In genomic region chr9:21804336-21804735, GRCh38 we compare ENCODE assay signal across 10 cellular contexts. TPM values are rescaled to one million over a fixed set of nuclear protein-coding genes. Genes with fewer than 3 reads are reported as not detected.
DNase-seq lines count a peak whose midpoint lies in the region; ATAC-seq, FAIRE-seq and TF ChIP-seq lines count a peak whose summit lies in the region.
"Had no signal": no experiment of that assay in that cellular context is flagged by ENCODE, and none has a peak within 500 bp of the region (broad histone marks: within the 10 kb centered on the region; RNA-seq: fewer than 3 reads in every experiment).

No MANE protein-coding gene starts in this region.

- peaks cover 34% of the 10 kb centered on the region for H3K4me1 Mint-ChIP-seq in activated naive CD8-positive, alpha-beta T cell treated with anti-CD3 and anti-CD28 coated beads, Interleukin-2, amount 10 ng/mL, durations not matched to agents 7 days and 5 days

- H3K4me3 ChIP-seq in BLaER1 treated with 17β-estradiol and CSF1 and Interleukin-3, amounts not matched to agents 10 nM and 100 nM = peak overlapping the region; percentile 71 to 87 (median 81)
- H3K4me3 ChIP-seq in HUES6 (ENCODE audit: low read depth, low read length) (peak overlapping the region; percentile 89), keratinocyte (ENCODE audit: control insufficient read depth in 2 of 3, extremely low read depth in 1 of 3, insufficient read depth in 2 of 3, low read depth in 1 of 3, low read length in 3 of 3) (peak overlapping the region; percentile 73 to 75 (median 74))

- peak overlapping the region; percentile 99 for H3K4me3 Mint-ChIP-seq in activated naive CD8-positive, alpha-beta T cell treated with anti-CD3 and anti-CD28 coated beads, Interleukin-2, amount 10 ng/mL, durations not matched to agents 7 days and 5 days

- POLR2A ChIA-PET in activated naive CD8-positive, alpha-beta T cell treated with anti-CD3 and anti-CD28 coated beads, Interleukin-2, amount 10 ng/mL, durations not matched to agents 7 days and 5 days (lab: Charles Lee) = no interaction called here

- H2AFZ ChIP-seq in keratinocyte (ENCODE audit: control insufficient read depth, low read length) = no peak overlapping the region

- H3K9ac ChIP-seq in BLaER1 treated with 17β-estradiol and CSF1 and Interleukin-3, amounts not matched to agents 10 nM and 100 nM = peak overlapping the region; percentile 86 to 94 (median 90); a peak in 21 of 22 replicates
- peak overlapping the region; percentile 95 for H3K9ac ChIP-seq in HUES6 (ENCODE audit: low read length)
- no peak overlapping the region for H3K9ac ChIP-seq in keratinocyte (ENCODE audit: control insufficient read depth, extremely low read depth, insufficient read depth, low read length)

- H3K27me3 ChIP-seq in BLaER1 treated with 17β-estradiol and CSF1 and Interleukin-3, amounts not matched to agents 10 nM and 100 nM = no peaks in the 10 kb centered on the region
- H3K27me3 ChIP-seq in HUES6 (ENCODE audit: control insufficient read depth, insufficient read depth, low read length) (peaks cover 23% of the 10 kb centered on the region), keratinocyte (ENCODE audit: control insufficient read depth, extremely low read depth, insufficient read depth, low read length) (no peaks in the 10 kb centered on the region)

- peaks cover 11% of the 10 kb centered on the region for H3K36me3 Mint-ChIP-seq in activated naive CD8-positive, alpha-beta T cell treated with anti-CD3 and anti-CD28 coated beads, Interleukin-2, amount 10 ng/mL, durations not matched to agents 7 days and 5 days
- H3K36me3 Mint-ChIP-seq: naive B cell had no signal

- H3K9me3 Mint-ChIP-seq in activated naive CD8-positive, alpha-beta T cell treated with anti-CD3 and anti-CD28 coated beads, Interleukin-2, amount 10 ng/mL, durations not matched to agents 7 days and 5 days = no peaks in the 10 kb centered on the region
- H3K9me3 Mint-ChIP-seq: naive B cell had no signal

- H3K4me2 ChIP-seq in BLaER1 treated with 17β-estradiol and CSF1 and Interleukin-3, amounts not matched to agents 10 nM and 100 nM = peak overlapping the region; percentile 84 to 97 (median 90)
- peak overlapping the region; percentile 87 for H3K4me2 ChIP-seq in keratinocyte (ENCODE audit: control insufficient read depth, extremely low read depth, insufficient read depth, low read depth, low read length)

- no peak for TF ChIP-seq CTCF in keratinocyte (optimal IDR thresholded peaks at IDR 0.05 in 1 of 3, IDR thresholded peaks at IDR 0.05 in 1 of 3, conservative IDR thresholded peaks at IDR 0.05 in 1 of 3; ENCODE audit: extremely low read depth in 1 of 3, insufficient read depth in 2 of 3, low read length in 3 of 3)

- dilution Hi-C loops in keratinocyte (cut with MboI; ENCODE audit: extremely low pct_ligation_motif_present, low sequenced_read_pairs) = no loop called here

- FAIRE-seq in keratinocyte (lab: Jason Lieb, UNC) = no peak
- no peak for FAIRE-seq in urothelium cell line (lab: Jason Lieb, UNC)

- DNase-seq in activated naive CD8-positive, alpha-beta T cell treated with anti-CD3 and anti-CD28 coated beads, Interleukin-2, amount 10 ng/mL, durations not matched to agents 7 days and 5 days = no peak
- no peak for DNase-seq in keratinocyte (ENCODE audit: low read depth, low spot score)
- DNase-seq in AML-193 (lab: John Stamatoyannopoulos, UW) = no peak
- DNase-seq in NCI-H82 (lab: John Stamatoyannopoulos, UW) = no peak
- DNase-seq in occipital lobe (lab: John Stamatoyannopoulos, UW) = no peak
- no peak for DNase-seq in urothelium cell line (ENCODE audit: low spot score)
- DNase-seq: DMS53, naive B cell had no signal

- ATAC-seq in activated naive CD8-positive, alpha-beta T cell treated with anti-CD3 and anti-CD28 coated beads, Interleukin-2, amount 10 ng/mL, durations not matched to agents 7 days and 5 days (ENCODE audit: low read depth) = no peak

- H4K20me1 ChIP-seq in BLaER1 treated with 17β-estradiol and CSF1 and Interleukin-3, amounts not matched to agents 10 nM and 100 nM = peaks cover 0 to 52% (median 49%) of the 10 kb centered on the region in 11 experiments; a peak in 19 of 22 replicates
- peaks cover 10% of the 10 kb centered on the region for H4K20me1 ChIP-seq in keratinocyte (ENCODE audit: control insufficient read depth, extremely low read depth, insufficient read depth, low read length)

- H3K79me2 ChIP-seq in keratinocyte (ENCODE audit: control insufficient read depth, insufficient read depth, low read length) = peaks cover 71% of the 10 kb centered on the region

- peak overlapping the region in 10 of 11 experiments; percentile 88 to 93 (median 91); a peak in 15 of 22 replicates for H3K27ac ChIP-seq in BLaER1 treated with 17β-estradiol and CSF1 and Interleukin-3, amounts not matched to agents 10 nM and 100 nM
- H3K27ac ChIP-seq in HUES6 (ENCODE audit: low read depth, low read length) (no peak overlapping the region), keratinocyte (ENCODE audit: control insufficient read depth, insufficient read depth, low read length) (no peak overlapping the region)

- H3K4me1 ChIP-seq in BLaER1 treated with 17β-estradiol and CSF1 and Interleukin-3, amounts not matched to agents 10 nM and 100 nM = peaks cover 51 to 64% (median 60%) of the 10 kb centered on the region in 10 experiments
- H3K4me1 ChIP-seq in HUES6 (ENCODE audit: control insufficient read depth, insufficient read depth, low read length) = peaks cover 31% of the 10 kb centered on the region
- H3K4me1 ChIP-seq in keratinocyte (ENCODE audit: control insufficient read depth, extremely low read depth, insufficient read depth, low read length) = peaks cover 25% of the 10 kb centered on the region

- no peak overlapping the region for H3K27ac Mint-ChIP-seq in activated naive CD8-positive, alpha-beta T cell treated with anti-CD3 and anti-CD28 coated beads, Interleukin-2, amount 10 ng/mL, durations not matched to agents 7 days and 5 days

- peaks cover 14% of the 10 kb centered on the region for H3K27me3 Mint-ChIP-seq in activated naive CD8-positive, alpha-beta T cell treated with anti-CD3 and anti-CD28 coated beads, Interleukin-2, amount 10 ng/mL, durations not matched to agents 7 days and 5 days

- peaks cover 10 to 55% (median 44%) of the 10 kb centered on the region in 11 experiments for H3K36me3 ChIP-seq in BLaER1 treated with 17β-estradiol and CSF1 and Interleukin-3, amounts not matched to agents 10 nM and 100 nM
- H3K36me3 ChIP-seq in HUES6 (ENCODE audit: control insufficient read depth, insufficient read depth, low read length) (peaks cover 32% of the 10 kb centered on the region), keratinocyte (ENCODE audit: control insufficient read depth in 2 of 2, extremely low read depth in 1 of 2, insufficient read depth in 2 of 2, low read length in 2 of 2) (peaks cover 12 to 21% of the 10 kb centered on the region in 2 experiments)

- no peaks in the 10 kb centered on the region for H3K9me3 ChIP-seq in BLaER1 treated with 17β-estradiol and CSF1 and Interleukin-3, amounts not matched to agents 10 nM and 100 nM (replicated peaks in 1 of 11)
- H3K9me3 ChIP-seq in HUES6 (ENCODE audit: control insufficient read depth, insufficient read depth, low read depth, low read length) (no peaks in the 10 kb centered on the region), keratinocyte (ENCODE audit: control insufficient read depth, low read depth, low read length) (no peaks in the 10 kb centered on the region)

- no peaks in the 10 kb centered on the region for H3K9me1 ChIP-seq in keratinocyte (ENCODE audit: control insufficient read depth, extremely low read depth, insufficient read depth, low read length)

RNA-seq across cellular contexts. Expression of gene MTAP, which starts 1.9 kb away (rescaled TPM):
- total RNA-seq in activated naive CD8-positive, alpha-beta T cell treated with anti-CD3 and anti-CD28 coated beads, Interleukin-2, amount 10 ng/mL, durations not matched to agents 7 days and 5 days = 10 to 100 TPM; 54.1 to 54.5 TPM
- 24.5 to 50.3 TPM (median 48.7 TPM) in 3 replicates for polyA plus RNA-seq in keratinocyte
- polyA plus RNA-seq in keratinocyte (2011; ENCODE audit: low read depth) = 15.0 TPM
- 23.5 and 32.4 TPM in 2 replicates for polyA plus RNA-seq in keratinocyte (2011; cell fraction: cytosol; rRNA removed)
- 44.3 and 51.4 TPM in 2 replicates for polyA plus RNA-seq in keratinocyte (2011; cell fraction: nucleus; rRNA removed)
- polyA plus RNA-seq in keratinocyte (2012; ENCODE audit: low replicate concordance) = 16.7 and 39.8 TPM in 2 replicates
- 28.1 to 51.7 TPM (median 33.3 TPM) in 3 replicates for polyA minus RNA-seq in keratinocyte
- 40.3 TPM for polyA minus RNA-seq in keratinocyte (2011; cell fraction: cytosol; rRNA and poly(A)+ RNA removed)
- polyA minus RNA-seq in keratinocyte (2011; cell fraction: nucleus; rRNA and poly(A)+ RNA removed) = 30.6 and 76.9 TPM in 2 replicates
- 20.3 TPM for total RNA-seq in occipital lobe

Comparison
In these comparisons a context has a peak if more than half of its experiments do, and no peak if none do; other contexts are left out.
1. H3K27ac ChIP-seq: peak in BLaER1 treated with 17β-estradiol and CSF1 and Interleukin-3, amounts not matched to agents 10 nM and 100 nM (10 of 11); none in HUES6 (single experiment) and keratinocyte (single experiment).
2. Peak in every context shown above with its lines, with median percentiles within 50 percentile points of each other: H3K4me3 ChIP-seq.